Comparison of ENCODE assay signal across 17 cellular contexts in the genomic region with DNA sequence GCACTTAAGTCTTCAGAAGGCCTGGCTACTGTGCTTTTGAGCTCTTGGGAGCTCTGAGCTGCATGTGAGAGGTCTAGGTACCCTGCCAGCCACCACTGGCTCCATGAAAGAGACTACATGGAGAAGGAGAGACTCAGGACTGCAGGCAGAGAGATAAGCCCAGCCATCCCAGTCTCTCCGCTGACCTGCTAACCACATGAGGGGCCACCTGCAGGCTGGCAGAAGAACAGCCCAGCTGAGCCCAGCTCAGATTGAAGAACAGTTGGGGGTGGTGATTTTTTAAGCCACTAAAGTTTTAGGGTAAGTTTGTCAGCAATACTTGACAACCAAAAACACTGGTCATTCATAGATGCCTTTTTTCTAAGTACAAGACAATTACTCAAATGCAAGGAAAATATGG.
DNase-seq lines count a peak whose midpoint lies in the region; ATAC-seq and TF ChIP-seq lines count a peak whose summit lies in the region.
"Had no signal": no experiment of that assay in that cellular context is flagged by ENCODE, and none has a peak within 500 bp of the region (broad histone marks: within the 10 kb centered on the region; RNA-seq: fewer than 3 reads in every experiment).

No MANE protein-coding gene starts in this region.

- H3K9ac ChIP-seq in mesendoderm (ENCODE audit: low read length) = no peak overlapping the region
- H3K9ac ChIP-seq: BLaER1 had no signal

- H3K27me3 ChIP-seq in GM23338 (ENCODE audit: insufficient read depth) (no peaks in the 10 kb centered on the region), mesendoderm (ENCODE audit: insufficient read depth, low read length, poor library complexity) (no peaks in the 10 kb centered on the region)
- H3K27me3 ChIP-seq: BLaER1 had no signal

- H3K4me1 ChIP-seq in GM23338 (ENCODE audit: insufficient read depth) (no peaks in the 10 kb centered on the region), mesendoderm (ENCODE audit: control insufficient read depth, low read depth, low read length) (no peaks in the 10 kb centered on the region)
- H3K4me1 ChIP-seq: BLaER1 had no signal

- no peak overlapping the region for H3K23ac ChIP-seq in mesendoderm (ENCODE audit: low read length)

- H4K20me1 ChIP-seq in GM23338 (replicated peaks; ENCODE audit: insufficient read depth) = no peaks in the 10 kb centered on the region
- H4K20me1 ChIP-seq: BLaER1 had no signal

- no peak overlapping the region for H3K27ac Mint-ChIP-seq in GM23338
- H3K27ac Mint-ChIP-seq in natural killer cell treated with Interleukin-12 subunit alpha and Interleukin-12 subunit beta and Interleukin-15 and Interleukin-18, amount 100 ng/mL, for 72 hours = no peak overlapping the region
- H3K27ac Mint-ChIP-seq: CD8-positive, alpha-beta memory T cell; IgD-negative memory B cell had no signal

- no peak overlapping the region for H3K18ac ChIP-seq in mesendoderm (ENCODE audit: low read length)

- H3K79me2 ChIP-seq in GM23338 (replicated peaks; ENCODE audit: insufficient read depth) (no peaks in the 10 kb centered on the region), mesendoderm (ENCODE audit: control insufficient read depth, insufficient read depth, low read length) (no peaks in the 10 kb centered on the region)

- H3K56ac ChIP-seq in mesendoderm (ENCODE audit: low read length) = no peak overlapping the region

- H3K4me1 Mint-ChIP-seq in GM23338 = no peaks in the 10 kb centered on the region
- H3K4me1 Mint-ChIP-seq in natural killer cell treated with Interleukin-12 subunit alpha and Interleukin-12 subunit beta and Interleukin-15 and Interleukin-18, amount 100 ng/mL, for 72 hours (ENCODE audit: low read depth in 2 of 2) = no peaks in the 10 kb centered on the region
- H3K4me1 Mint-ChIP-seq: CD8-positive, alpha-beta memory T cell; IgD-negative memory B cell had no signal

- peaks cover 2% of the 10 kb centered on the region; the same call in 1 of the 3 replicates for H3K9me3 Mint-ChIP-seq in GM23338
- peaks cover 17% of the 10 kb centered on the region for H3K9me3 Mint-ChIP-seq in natural killer cell treated with Interleukin-12 subunit alpha and Interleukin-12 subunit beta and Interleukin-15 and Interleukin-18, amount 100 ng/mL, for 72 hours

- H3K4me3 ChIP-seq in GM23338 = no peak overlapping the region
- no peak overlapping the region for H3K4me3 ChIP-seq in mesendoderm (ENCODE audit: low read length)
- H3K4me3 ChIP-seq: BLaER1, PC-9 had no signal

- no peak overlapping the region for H3K4ac ChIP-seq in mesendoderm (ENCODE audit: low read depth, low read length)

- no peak overlapping the region for H2AK5ac ChIP-seq in mesendoderm (ENCODE audit: low read length)

- no peak overlapping the region for H4K5ac ChIP-seq in mesendoderm (ENCODE audit: low read length)

- intact Hi-C loops in posterior vena cava (cut with DNase I) = no loop called here

- DNase-seq in GM23338 (ENCODE audit: low spot score) (peak; percentile 6), NAMALWA (ENCODE audit: low spot score) (peak; percentile 13), UCSD-AML1 (lab: John Stamatoyannopoulos, UW; ENCODE audit: unreplicated experiment) (peak; percentile 1), mesendoderm (peak; percentile 28), posterior vena cava (ENCODE audit: low spot score) (no peak), islet precursor cell (no peak)
- DNase-seq in natural killer cell treated with Interleukin-12 subunit alpha and Interleukin-12 subunit beta and Interleukin-15 and Interleukin-18, amount 100 ng/mL, for 72 hours (ENCODE audit: low spot score) = no peak
- DNase-seq: CD8-positive, alpha-beta memory T cell; DND-41; GOT3; NCI-H187; NCI-H226; NCI-H526; NK-92 treated with Interleukin-12 subunit alpha and Interleukin-12 subunit beta, amount 100 ng/mL, for 24 hours; PC-9 had no signal

- H3K27me3 Mint-ChIP-seq in GM23338 (ENCODE audit: insufficient read depth, low read depth, poor library complexity) = peaks cover 4% of the 10 kb centered on the region
- H3K27me3 Mint-ChIP-seq in natural killer cell treated with Interleukin-12 subunit alpha and Interleukin-12 subunit beta and Interleukin-15 and Interleukin-18, amount 100 ng/mL, for 72 hours = no peaks in the 10 kb centered on the region
- H3K27me3 Mint-ChIP-seq: CD8-positive, alpha-beta memory T cell; IgD-negative memory B cell had no signal

- H3F3A ChIP-seq in GM23338 (replicated peaks; ENCODE audit: low read depth) = no peaks in the 10 kb centered on the region

- H3K27ac ChIP-seq in GM23338 (ENCODE audit: low read depth) (no peak overlapping the region), mesendoderm (ENCODE audit: low read depth, low read length) (no peak overlapping the region)
- H3K27ac ChIP-seq: BLaER1, PC-9 had no signal

- H2BK120ac ChIP-seq in mesendoderm (ENCODE audit: low read depth, low read length) = no peak overlapping the region

- peak; percentile 22 to 35; a peak in 3 of 4 replicates for TF ChIP-seq CTCF in GM23338 (conservative IDR thresholded peaks at IDR 0.05; ENCODE audit: low read depth in 2 of 2)

- no peak overlapping the region for H2AFZ ChIP-seq in GM23338
- H2AFZ ChIP-seq: PC-9 had no signal

- no peak overlapping the region for H4K8ac ChIP-seq in mesendoderm (ENCODE audit: low read depth, low read length)

- H3K36me3 ChIP-seq in GM23338 (ENCODE audit: insufficient read depth) = no peaks in the 10 kb centered on the region
- H3K36me3 ChIP-seq in mesendoderm (ENCODE audit: control insufficient read depth, insufficient read depth, low read length) = no peaks in the 10 kb centered on the region
- H3K36me3 ChIP-seq: BLaER1 had no signal

- no peak overlapping the region for H3K4me2 ChIP-seq in GM23338
- no peak overlapping the region for H3K4me2 ChIP-seq in mesendoderm (ENCODE audit: low read length)
- H3K4me2 ChIP-seq: BLaER1, PC-9 had no signal

- H3K9me2 ChIP-seq in GM23338 (ENCODE audit: insufficient read depth) = no peaks in the 10 kb centered on the region

- ATAC-seq in GM23338 = no peak
- no peak for ATAC-seq in natural killer cell treated with Interleukin-12 subunit alpha and Interleukin-12 subunit beta and Interleukin-15 and Interleukin-18, amount 100 ng/mL, for 72 hours

- no peak overlapping the region for H2BK15ac ChIP-seq in mesendoderm (replicated peaks; ENCODE audit: low read depth)

- no peak overlapping the region for H3K4me3 Mint-ChIP-seq in GM23338
- no peak overlapping the region for H3K4me3 Mint-ChIP-seq in natural killer cell treated with Interleukin-12 subunit alpha and Interleukin-12 subunit beta and Interleukin-15 and Interleukin-18, amount 100 ng/mL, for 72 hours
- H3K4me3 Mint-ChIP-seq: CD8-positive, alpha-beta memory T cell; IgD-negative memory B cell had no signal

- no peaks in the 10 kb centered on the region for H3K79me1 ChIP-seq in mesendoderm (ENCODE audit: low read length)

- peaks cover 5% of the 10 kb centered on the region; the same call in 2 of the 3 replicates for H3K36me3 Mint-ChIP-seq in GM23338 (ENCODE audit: low read depth)
- H3K36me3 Mint-ChIP-seq in natural killer cell treated with Interleukin-12 subunit alpha and Interleukin-12 subunit beta and Interleukin-15 and Interleukin-18, amount 100 ng/mL, for 72 hours = peaks cover 16% of the 10 kb centered on the region
- H3K36me3 Mint-ChIP-seq: CD8-positive, alpha-beta memory T cell had no signal

- no peak overlapping the region for H2BK5ac ChIP-seq in mesendoderm (ENCODE audit: low read length)

- WGBS in mesendoderm (ENCODE audit: extremely low coverage, insufficient coverage, low lambda C conversion rate) = no CpG with 5 or more reads among the region's 1 CpG

TF ChIP-seq in GM23338, 12 proteins besides CTCF, POLR2A, EP300 and RAD21 (continues in another document):
- TF ChIP-seq ZNF331 (CRISPR knock-in tag; IDR thresholded peaks at IDR 0.05; ENCODE audit: low read depth) (peak; percentile 94), STAT1 (IDR thresholded peaks at IDR 0.05; ENCODE audit: unreplicated experiment) (no peak), REST (IDR thresholded peaks at IDR 0.05; ENCODE audit: unreplicated experiment) (no peak), POLR2AphosphoS5 (IDR thresholded peaks at IDR 0.05; ENCODE audit: low read depth) (no peak)

Comparison
In these comparisons a context has a peak if more than half of its experiments do, and no peak if none do; other contexts are left out.
1. DNase-seq: peak in GM23338 (single experiment), NAMALWA (single experiment), UCSD-AML1 (single experiment) and mesendoderm (single experiment); none in natural killer cell treated with Interleukin-12 subunit alpha and Interleukin-12 subunit beta and Interleukin-15 and Interleukin-18, amount 100 ng/mL, for 72 hours (single experiment), posterior vena cava (single experiment) and islet precursor cell (single experiment).